Comparison of ENCODE assay signal across 7 cellular contexts in genomic region chr7:131554880-131555516, GRCh38. TPM values are rescaled to one million over a fixed set of nuclear protein-coding genes. Genes with fewer than 3 reads are reported as not detected.
DNase-seq lines count a peak whose midpoint lies in the region; ATAC-seq and TF ChIP-seq lines count a peak whose summit lies in the region.

No MANE protein-coding gene starts in this region.

- H3K36me3 ChIP-seq in H7 (replicated peaks; ENCODE audit: control insufficient read depth, insufficient read depth, low read length) (peaks cover 42% of the 10 kb centered on the region), OCI-LY7 (ENCODE audit: insufficient read depth, low read length) (no peaks in the 10 kb centered on the region), skeletal muscle satellite cell (ENCODE audit: insufficient read depth, low read length) (no peaks in the 10 kb centered on the region)

- H2AFZ ChIP-seq in OCI-LY7 (ENCODE audit: low read length): no peak overlapping the region

- peaks cover 5% of the 10 kb centered on the region; the same call in 1 of the 2 replicates for H4K20me1 ChIP-seq in OCI-LY7 (ENCODE audit: insufficient read depth, low read length)

- no peaks in the 10 kb centered on the region for H3K27me3 ChIP-seq in H7 (ENCODE audit: control insufficient read depth, insufficient read depth, low read length)
- no peaks in the 10 kb centered on the region for H3K27me3 ChIP-seq in right cardiac atrium (ENCODE audit: control insufficient read depth, insufficient read depth)
- H3K27me3 ChIP-seq in skeletal muscle satellite cell (ENCODE audit: control insufficient read depth, insufficient read depth, low read length): peaks cover 15% of the 10 kb centered on the region

- no peak for ATAC-seq in right cardiac atrium

- no peak overlapping the region for H3K9ac ChIP-seq in skeletal muscle satellite cell (ENCODE audit: low read depth, low read length)

- H3K4me2 ChIP-seq in OCI-LY7 (ENCODE audit: low read length) (peak overlapping the region; percentile 62; the same call in 1 of the 2 replicates), skeletal muscle satellite cell (ENCODE audit: low read length) (peak overlapping the region; percentile 91)

- H3K9me3 ChIP-seq in OCI-LY7 (ENCODE audit: low read length) (no peaks in the 10 kb centered on the region), right cardiac atrium (ENCODE audit: control insufficient read depth, low read length) (no peaks in the 10 kb centered on the region), skeletal muscle satellite cell (replicated peaks; ENCODE audit: low read length) (no peaks in the 10 kb centered on the region)

- CTCF ChIA-PET in OCI-LY7 (lab: Charles Lee; ENCODE audit: unreplicated experiment): interaction anchor here (1.5 kb wide), 1 partner anchor 10 kb away, joined by 4 read pairs; no protein-coding TSS in a partner anchor

- POLR2A ChIA-PET in OCI-LY7 (lab: Charles Lee): interaction anchor here (0.6 kb wide), 1 partner anchor 18 kb away, joined by 3 read pairs; no protein-coding TSS in a partner anchor

- H3K4me3 ChIP-seq in H7 (ENCODE audit: insufficient read depth, low read depth, low read length): peak overlapping the region; percentile 86
- no peak overlapping the region for H3K4me3 ChIP-seq in OCI-LY7 (ENCODE audit: low read depth, low read length, poor library complexity, severe bottlenecking)
- peak overlapping the region; percentile 35 for H3K4me3 ChIP-seq in right cardiac atrium (ENCODE audit: low read length)
- peak overlapping the region; percentile 77 for H3K4me3 ChIP-seq in skeletal muscle satellite cell (ENCODE audit: low read length)

- no peak overlapping the region for H3K27ac ChIP-seq in OCI-LY7 (ENCODE audit: low read depth, low read length, poor library complexity, severe bottlenecking)
- H3K27ac ChIP-seq in right cardiac atrium (ENCODE audit: low read length): peak overlapping the region; percentile 54

- intact Hi-C loops in OCI-LY7 (cut with micrococcal nuclease; ENCODE audit: unreplicated experiment): no loop called here
- intact Hi-C loops in right cardiac atrium (cut with DNase I): loop anchor here (5.0 to 10.0 kb wide), 4 partner anchors 70 to 102 kb away; no protein-coding TSS in a partner anchor

- H3K79me2 ChIP-seq in OCI-LY7 (ENCODE audit: insufficient read depth, low read depth, low read length): no peaks in the 10 kb centered on the region

- peaks cover 21% of the 10 kb centered on the region for H3K4me1 ChIP-seq in OCI-LY7 (ENCODE audit: insufficient read depth, low read length, poor library complexity, severe bottlenecking)
- H3K4me1 ChIP-seq in right cardiac atrium (ENCODE audit: control insufficient read depth, insufficient read depth, low read length): peaks cover 12% of the 10 kb centered on the region
- peaks cover 27% of the 10 kb centered on the region for H3K4me1 ChIP-seq in skeletal muscle satellite cell (ENCODE audit: control insufficient read depth, insufficient read depth, low read length)

- DNase-seq in H7 (peak; percentile 52), OCI-LY7 (ENCODE audit: low spot score) (peak; percentile 30), right cardiac atrium (no peak), SKM-1 (lab: John Stamatoyannopoulos, UW; ENCODE audit: unreplicated experiment) (no peak), SW 1271 (lab: John Stamatoyannopoulos, UW) (no peak), NCI-H510A (lab: John Stamatoyannopoulos, UW) (no peak)

- no peaks in the 10 kb centered on the region for H3K9me2 ChIP-seq in OCI-LY7 (ENCODE audit: insufficient read depth, low read length)

- TF ChIP-seq CTCF in OCI-LY7 (conservative IDR thresholded peaks at IDR 0.05; ENCODE audit: low read length): no peak

- no TSS peak for BruUV-seq in OCI-LY7 (replicated peaks; lab: Mats Ljungman, UMichigan)

- 41% methylated on average over 12 of the region's 12 CpGs for WGBS in right cardiac atrium

RNA-seq across cellular contexts. Expression of gene PODXL, which starts 1.4 kb away (rescaled TPM):
- total RNA-seq in H7 (2014; rRNA removed; shearing (Covaris generic)): 254 and 339 TPM in 2 replicates
- total RNA-seq in OCI-LY7 (2014; rRNA removed; shearing (Covaris generic)): 0.31 and 0.32 TPM in 2 replicates
- total RNA-seq in OCI-LY7 (2022): 2.1 and 2.2 TPM in 2 replicates
- 10 to 100 TPM; 60.7 to 81.1 (median 63.9) TPM for total RNA-seq in right cardiac atrium
- polyA plus RNA-seq in right cardiac atrium: 29.1 TPM
- 3.5 and 11.6 TPM in 2 replicates for total RNA-seq in skeletal muscle satellite cell (2012; rRNA removed)

Comparison
In these comparisons a context has a peak if more than half of its experiments do, and no peak if none do; other contexts are left out.
1. DNase-seq: peak in H7 (single experiment) and OCI-LY7 (single experiment); none in right cardiac atrium (0 of 3), SKM-1 (single experiment), SW 1271 (0 of 2) and NCI-H510A (single experiment).
2. RNA of gene PODXL, which starts 1.4 kb away (total RNA-seq): 254 to 339 TPM in H7 and 60.7 to 81.1 TPM in right cardiac atrium; 0.31 to 2.2 TPM in OCI-LY7; every median in the first group is over 10 times any median in the second.